8 cellular contexts compared by ENCODE assay signal in genomic region chr5:32233696-32234447, GRCh38. TPM values are rescaled to one million over a fixed set of nuclear protein-coding genes. Genes with fewer than 3 reads are reported as not detected.
DNase-seq lines count a peak whose midpoint lies in the region; ATAC-seq and TF ChIP-seq lines count a peak whose summit lies in the region.

No MANE protein-coding gene starts in this region.

- H3K4me3 ChIP-seq in fibroblast of pulmonary artery (replicated peaks; ENCODE audit: low read depth, low read length), result no peak overlapping the region
- no peak overlapping the region for H3K4me3 ChIP-seq in CD4-positive, alpha-beta memory T cell (ENCODE audit: low read length in 2 of 2)

- H3K4me1 Mint-ChIP-seq in CD4-positive, alpha-beta memory T cell, result peaks cover 0 to 7% (median 4%) of the 10 kb centered on the region in 4 donors

- H3K9me3 Mint-ChIP-seq in CD4-positive, alpha-beta memory T cell, result no peaks in the 10 kb centered on the region

- peaks cover 44% of the 10 kb centered on the region for H3K36me3 ChIP-seq in CD4-positive, alpha-beta memory T cell (ENCODE audit: insufficient read depth, low read length)

- ATAC-seq in stimulated activated naive CD8-positive, alpha-beta T cell treated with anti-CD3 and anti-CD28 coated beads, Interleukin-15, Interleukin-2, amounts not matched to agents 100 U/mL and 50 U/mL, for 24 hours, result no peak

- no peaks in the 10 kb centered on the region for H3K9me3 ChIP-seq in CD4-positive, alpha-beta memory T cell (ENCODE audit: control insufficient read depth in 1 of 2, low read length in 2 of 2)

- POLR2A ChIA-PET in CD4-positive, alpha-beta memory T cell (lab: Charles Lee; ENCODE audit: partially characterized antibody), result no interaction called here

- H3K27ac ChIP-seq in CD4-positive, alpha-beta memory T cell (ENCODE audit: low read depth, low read length), result no peak overlapping the region

- no peaks in the 10 kb centered on the region for H3K27me3 Mint-ChIP-seq in CD4-positive, alpha-beta memory T cell

- H3K27ac Mint-ChIP-seq in CD4-positive, alpha-beta memory T cell, result no peak overlapping the region

- CTCF ChIA-PET in CD4-positive, alpha-beta memory T cell (lab: Charles Lee; ENCODE audit: partially characterized antibody), result interaction anchor here (1.0 to 8.0 kb wide), 10 partner anchors 9 to 356 kb away, joined by 3 to 250 read pairs (median 12); no protein-coding TSS in a partner anchor

- no peak overlapping the region for H3K4me3 Mint-ChIP-seq in CD4-positive, alpha-beta memory T cell

- H3K36me3 Mint-ChIP-seq in CD4-positive, alpha-beta memory T cell, result peaks cover 49 to 68% of the 10 kb centered on the region in 2 donors

- intact Hi-C loops in CD4-positive, alpha-beta memory T cell (cut with micrococcal nuclease), result loop anchor here (5.0 kb wide), 2 partner anchors 62 to 78 kb away; partner anchors contain the start of genes GOLPH3 and MTMR12

- H3K4me1 ChIP-seq in CD4-positive, alpha-beta memory T cell (ENCODE audit: insufficient read depth, low read length), result no peaks in the 10 kb centered on the region

- TF ChIP-seq CTCF in fibroblast of pulmonary artery (IDR thresholded peaks at IDR 0.05; ENCODE audit: low read length, missing control alignments), result no peak

- peak; percentile 57 for DNase-seq in G401 (ENCODE audit: low spot score)
- peak; percentile 58 for DNase-seq in SIG-M5 (lab: John Stamatoyannopoulos, UW)
- DNase-seq in fibroblast of pulmonary artery (ENCODE audit: low read depth), result peak; percentile 67
- peak; percentile 93 for DNase-seq in renal cortical epithelial cell (ENCODE audit: low read depth)
- DNase-seq in activated naive CD4-positive, alpha-beta T cell treated with Interleukin-2 at 50 U/mL for 16 hours, result no peak
- no peak for DNase-seq in DMS153 (lab: John Stamatoyannopoulos, UW)
- DNase-seq in stimulated activated naive CD8-positive, alpha-beta T cell treated with anti-CD3 and anti-CD28 coated beads, Interleukin-15, Interleukin-2, amounts not matched to agents 100 U/mL and 50 U/mL, for 24 hours, result no peak
- DNase-seq in CD4-positive, alpha-beta memory T cell, result no peak

- no peaks in the 10 kb centered on the region for H3K27me3 ChIP-seq in CD4-positive, alpha-beta memory T cell (ENCODE audit: insufficient read depth, low read length)

- in situ Hi-C loops in G401 (cut with HindIII; ENCODE audit: low sequenced_read_pairs), result no loop called here

RNA-seq across cellular contexts. Expression of gene GOLPH3, which starts 59.8 kb away (rescaled TPM):
- 69.7 and 90.4 TPM in 2 replicates for total RNA-seq in G401 (2014; rRNA removed; shearing (Covaris generic))
- 99.7 and 110 TPM in 2 replicates for total RNA-seq in renal cortical epithelial cell
- total RNA-seq in CD4-positive, alpha-beta memory T cell, result 10 to 100 TPM; 67.4 to 74.5 TPM
- polyA plus RNA-seq in CD4-positive, alpha-beta memory T cell, result 100 to 1,000 TPM in 1 of 2 donors, 10 to 100 TPM in 1; 98.0 to 107 TPM

Comparison
In these comparisons a context has a peak if more than half of its experiments do, and no peak if none do; other contexts are left out.
1. DNase-seq: peak in G401 (single experiment), SIG-M5 (single experiment), fibroblast of pulmonary artery (single experiment) and renal cortical epithelial cell (single experiment); none in activated naive CD4-positive, alpha-beta T cell treated with Interleukin-2 at 50 U/mL for 16 hours (single experiment), DMS153 (single experiment), stimulated activated naive CD8-positive, alpha-beta T cell treated with anti-CD3 and anti-CD28 coated beads, Interleukin-15, Interleukin-2, amounts not matched to agents 100 U/mL and 50 U/mL, for 24 hours (single experiment) and CD4-positive, alpha-beta memory T cell (0 of 5).